Comparison of ENCODE assay signal across 8 cellular contexts in genomic region chr19:58346961-58347929, GRCh38. TPM values are rescaled to one million over a fixed set of nuclear protein-coding genes. Genes with fewer than 3 reads are reported as not detected.
A peak's percentile ranks its signal among the peaks of the same experiment; 100 is the strongest.
DNase-seq lines count a peak whose midpoint lies in the region; ATAC-seq and TF ChIP-seq lines count a peak whose summit lies in the region.

No MANE protein-coding gene starts in this region.

- intact Hi-C loops in activated naive CD4-positive, alpha-beta T cell treated with anti-CD3 and anti-CD28 coated beads for 36 hours (cut with micrococcal nuclease): loop anchor here (1.0 kb wide), 1 partner anchor 15 kb away; the partner anchor contains the start of gene ZNF497
- intact Hi-C loops in ovary (cut with DNase I): no loop called here
- intact Hi-C loops in transverse colon (cut with DNase I; ENCODE audit: low total_unique reads): no loop called here

- H3K27ac ChIP-seq in HUES64 (ENCODE audit: low read depth, low read length) (no peak overlapping the region), RWPE1 (peak overlapping the region; percentile 68), ovary (no peak overlapping the region), transverse colon (peak overlapping the region; percentile 60 to 86 (median 75))

- WGBS in HUES64: 1% methylated on average over 82 of the region's 82 CpGs
- 1% methylated on average over 73 to 82 of the region's 82 CpGs for WGBS in ovary, 3 donors
- 18% methylated on average over 59 of the region's 82 CpGs; no CpG with 5 or more reads in 1 of the 2 donors for WGBS in transverse colon (ENCODE audit: low coverage in 1 of 2), 2 donors

- H3K4me3 Mint-ChIP-seq in activated naive CD4-positive, alpha-beta T cell treated with anti-CD3 and anti-CD28 coated beads for 36 hours: peak overlapping the region; percentile 87

- peaks cover 23% of the 10 kb centered on the region for H3K4me1 Mint-ChIP-seq in activated naive CD4-positive, alpha-beta T cell treated with anti-CD3 and anti-CD28 coated beads for 36 hours (ENCODE audit: low read depth)

- H3K9ac ChIP-seq in HUES64 (ENCODE audit: low read depth, low read length): peak overlapping the region; percentile 69

- H3K27me3 ChIP-seq in HUES64 (ENCODE audit: insufficient read depth, low read length) (peaks cover 15% of the 10 kb centered on the region), ovary (no peaks in the 10 kb centered on the region), transverse colon (peaks cover 62% of the 10 kb centered on the region)

- TF ChIP-seq CTCF in RWPE1 (conservative IDR thresholded peaks at IDR 0.05; ENCODE audit: low read depth) (no peak), ovary (IDR thresholded peaks at IDR 0.05) (no peak), transverse colon (IDR thresholded peaks at IDR 0.05) (no peak)

- in situ Hi-C loops in transverse colon (cut with MboI; ENCODE audit: low pct_ligation_motif_present in 1 of 4, low pct_unique_long_range_greater_than_20kb in 1 of 4, low sequenced_read_pairs in 3 of 4): no loop called here

- ATAC-seq in GM21390 (IDR thresholded peaks at IDR 0.05; ENCODE audit: unreplicated experiment): peak; percentile 87

- H3K9me3 ChIP-seq in HUES64 (ENCODE audit: insufficient read depth, low read depth, low read length): no peaks in the 10 kb centered on the region
- H3K9me3 ChIP-seq in ovary: no peaks in the 10 kb centered on the region
- H3K9me3 ChIP-seq in transverse colon: no peaks in the 10 kb centered on the region

- peak overlapping the region; percentile 21 for H3K27ac Mint-ChIP-seq in activated naive CD4-positive, alpha-beta T cell treated with anti-CD3 and anti-CD28 coated beads for 36 hours

- TF ChIP-seq EP300 in ovary (IDR thresholded peaks at IDR 0.05) (no peak), transverse colon (IDR thresholded peaks at IDR 0.05; ENCODE audit: low read depth) (no peak)

- TF ChIP-seq POLR2A in ovary (IDR thresholded peaks at IDR 0.05) (no peak), transverse colon (IDR thresholded peaks at IDR 0.05) (no peak)

- H3K4me3 ChIP-seq in HUES64 (ENCODE audit: low read length) (peak overlapping the region; percentile 94), ovary (peak overlapping the region; percentile 52), transverse colon (peak overlapping the region; percentile 35 to 58 (median 44))

- H3K9me3 Mint-ChIP-seq in activated naive CD4-positive, alpha-beta T cell treated with anti-CD3 and anti-CD28 coated beads for 36 hours: peaks cover 1% of the 10 kb centered on the region

- peak; percentile 6 for DNase-seq in DMS 273 treated with DMSO at 0.1 percent for 48 hours (lab: John Stamatoyannopoulos, UW)
- peak; percentile 74 for DNase-seq in RWPE1 (ENCODE audit: low spot score)
- DNase-seq in activated naive CD4-positive, alpha-beta T cell treated with anti-CD3 and anti-CD28 coated beads for 36 hours: peak; percentile 69
- DNase-seq in glomerular visceral epithelial cell (ENCODE audit: extremely low spot score): peak; percentile 87
- DNase-seq in ovary: peak in 1 of 5 donors; percentile 22
- DNase-seq in transverse colon: peak; percentile 69

- POLR2A ChIA-PET in RWPE1 (lab: Yijun Ruan, JAX; ENCODE audit: low non-redundant PET): no interaction called here

- H3K27me3 Mint-ChIP-seq in activated naive CD4-positive, alpha-beta T cell treated with anti-CD3 and anti-CD28 coated beads for 36 hours (ENCODE audit: low read depth): peaks cover 5% of the 10 kb centered on the region

- no peaks in the 10 kb centered on the region for H3K36me3 ChIP-seq in HUES64 (ENCODE audit: insufficient read depth, low read length)
- no peaks in the 10 kb centered on the region for H3K36me3 ChIP-seq in ovary
- H3K36me3 ChIP-seq in transverse colon: no peaks in the 10 kb centered on the region

- CTCF ChIA-PET in RWPE1 (lab: Yijun Ruan, JAX): interaction anchor here (0.6 to 0.8 kb wide), 2 partner anchors 61 to 172 kb away, joined by 4 read pairs; partner anchors contain the start of gene ZNF584
- CTCF ChIA-PET in activated naive CD4-positive, alpha-beta T cell treated with anti-CD3 and anti-CD28 coated beads for 36 hours (lab: Charles Lee): no interaction called here

- peaks cover 6% of the 10 kb centered on the region for H3K36me3 Mint-ChIP-seq in activated naive CD4-positive, alpha-beta T cell treated with anti-CD3 and anti-CD28 coated beads for 36 hours (ENCODE audit: low read depth)

- peaks cover 3% of the 10 kb centered on the region; the same call in 1 of the 2 replicates for H3K4me1 ChIP-seq in HUES64 (ENCODE audit: insufficient read depth, low read length)
- H3K4me1 ChIP-seq in ovary (ENCODE audit: insufficient read depth): no peaks in the 10 kb centered on the region
- H3K4me1 ChIP-seq in transverse colon: peaks cover 0 to 26% (median 8%) of the 10 kb centered on the region in 4 donors

RNA-seq across cellular contexts. Expression of gene A1BG, which starts 6.0 kb away (rescaled TPM):
- polyA plus RNA-seq in HUES64 (2013, experiment 1 of 2): 12.4 TPM
- 16.7 TPM for polyA plus RNA-seq in HUES64 (2013, experiment 2 of 2)
- 1 to 10 TPM; 6.1 to 7.4 TPM for total RNA-seq in activated naive CD4-positive, alpha-beta T cell treated with anti-CD3 and anti-CD28 coated beads for 36 hours
- total RNA-seq in ovary (10 to 100 TPM in 2 of 7 donors, 1 to 10 TPM in 5; 2.6 to 32.4 (median 4.8) TPM), transverse colon (10 to 100 TPM in 1 of 4 donors, 1 to 10 TPM in 1, under 1 TPM in 1, not detected in 1; 0.60 to 25.1 (median 3.7) TPM)
- polyA plus RNA-seq in ovary: 10 to 100 TPM in 1 of 2 donors, under 1 TPM in 1; 0.38 to 11.8 TPM

RNA-seq across cellular contexts. Expression of gene ZNF497, which starts 15.3 kb away (rescaled TPM):
- polyA plus RNA-seq in HUES64 (2013, experiment 1 of 2): 1.8 TPM
- 1.3 TPM for polyA plus RNA-seq in HUES64 (2013, experiment 2 of 2)
- total RNA-seq in activated naive CD4-positive, alpha-beta T cell treated with anti-CD3 and anti-CD28 coated beads for 36 hours: under 1 TPM; 0.40 to 0.41 TPM
- 1 to 10 TPM; 2.5 to 6.5 (median 3.4) TPM for total RNA-seq in ovary
- 1 to 10 TPM in 1 of 2 donors, under 1 TPM in 1; 0.30 to 2.2 TPM for polyA plus RNA-seq in ovary
- total RNA-seq in transverse colon: 10 to 100 TPM in 1 of 4 donors, 1 to 10 TPM in 3; 1.3 to 19.3 (median 4.2) TPM

RNA-seq across cellular contexts. Expression of gene ZSCAN22, which starts 20.5 kb away (rescaled TPM):
- 1.7 TPM for polyA plus RNA-seq in HUES64 (2013, experiment 1 of 2)
- polyA plus RNA-seq in HUES64 (2013, experiment 2 of 2): 2.0 TPM
- total RNA-seq in activated naive CD4-positive, alpha-beta T cell treated with anti-CD3 and anti-CD28 coated beads for 36 hours: 1 to 10 TPM; 1.2 to 1.3 TPM
- 1 to 10 TPM; 2.2 to 6.1 (median 4.5) TPM for total RNA-seq in ovary
- polyA plus RNA-seq in ovary: 1 to 10 TPM; 1.1 to 2.3 TPM
- 10 to 100 TPM in 1 of 4 donors, 1 to 10 TPM in 3; 3.0 to 11.6 (median 3.3) TPM for total RNA-seq in transverse colon

RNA-seq across cellular contexts. Expression of gene ZNF837, which starts 33.6 kb away (rescaled TPM):
- polyA plus RNA-seq in HUES64 (2013, experiment 1 of 2): 2.0 TPM
- polyA plus RNA-seq in HUES64 (2013, experiment 2 of 2): 2.8 TPM
- total RNA-seq in activated naive CD4-positive, alpha-beta T cell treated with anti-CD3 and anti-CD28 coated beads for 36 hours: 1 to 10 TPM; 1.7 to 1.9 TPM
- total RNA-seq in ovary: 1 to 10 TPM; 1.4 to 3.2 (median 2.7) TPM
- 1 to 10 TPM in 1 of 2 donors, not detected in 1; 2.3 TPM for polyA plus RNA-seq in ovary
- 10 to 100 TPM in 1 of 4 donors, 1 to 10 TPM in 3; 3.7 to 10.7 (median 6.1) TPM for total RNA-seq in transverse colon

RNA-seq across cellular contexts. Expression of gene RPS5, which starts 39.8 kb away (rescaled TPM):
- 1,436 TPM for polyA plus RNA-seq in HUES64 (2013, experiment 1 of 2)
- polyA plus RNA-seq in HUES64 (2013, experiment 2 of 2): 1,338 TPM
- 1,000 to 10,000 TPM; 1,806 to 1,853 TPM for total RNA-seq in activated naive CD4-positive, alpha-beta T cell treated with anti-CD3 and anti-CD28 coated beads for 36 hours
- total RNA-seq in ovary (1,000 to 10,000 TPM; 1,875 to 5,180 (median 2,346) TPM), transverse colon (1,000 to 10,000 TPM in 1 of 4 donors, 100 to 1,000 TPM in 3; 513 to 1,129 (median 743) TPM)
- polyA plus RNA-seq in ovary: 1,000 to 10,000 TPM in 1 of 2 donors, 100 to 1,000 TPM in 1; 715 to 3,775 TPM

Comparison
In these comparisons a context has a peak if more than half of its experiments do, and no peak if none do; other contexts are left out.
1. H3K27ac ChIP-seq: peak in RWPE1 (single experiment) and transverse colon (4 of 4); none in HUES64 (single experiment) and ovary (0 of 2).
2. H3K4me3 ChIP-seq: peak in every context shown above with its lines; median percentile 94 in HUES64; 52 in ovary; 44 in transverse colon.